7 cellular contexts compared by ENCODE assay signal in genomic region chr22:40534379-40535188, GRCh38.
A peak's percentile ranks its signal among the peaks of the same experiment; 100 is the strongest.
DNase-seq lines count a peak whose midpoint lies in the region; ATAC-seq, FAIRE-seq and TF ChIP-seq lines count a peak whose summit lies in the region.

No MANE protein-coding gene starts in this region.

- no peak overlapping the region for H3K4me3 ChIP-seq in choroid plexus epithelial cell (ENCODE audit: low read depth, low read length)

- DNase-seq in GM18507 (ENCODE audit: extremely low spot score, insufficient read length, low read depth), result no peak
- DNase-seq in NOMO-1 treated with DMSO at 0.1 percent for 48 hours (lab: John Stamatoyannopoulos, UW; ENCODE audit: unreplicated experiment), result peak; percentile 60
- peak; percentile 66 for DNase-seq in choroid plexus epithelial cell (ENCODE audit: low read depth)
- DNase-seq in myocyte (ENCODE audit: low read depth), result peak; percentile 33
- DNase-seq in cerebellar cortex (ENCODE audit: low spot score), result no peak
- DNase-seq in COR-L47 (lab: John Stamatoyannopoulos, UW), result no peak

- no peak for TF ChIP-seq CTCF in choroid plexus epithelial cell (conservative IDR thresholded peaks at IDR 0.05; ENCODE audit: low read depth, low read length)

- peak; percentile 73 for FAIRE-seq in GM18507 (lab: Jason Lieb, UNC)

- ATAC-seq in GM19452 (IDR thresholded peaks at IDR 0.05; ENCODE audit: unreplicated experiment), result no peak

Comparison
In these comparisons a context has a peak if more than half of its experiments do, and no peak if none do; other contexts are left out.
1. DNase-seq: peak in NOMO-1 treated with DMSO at 0.1 percent for 48 hours (single experiment), choroid plexus epithelial cell (single experiment) and myocyte (single experiment); none in GM18507 (single experiment), cerebellar cortex (single experiment) and COR-L47 (single experiment).